In the genomic region with DNA sequence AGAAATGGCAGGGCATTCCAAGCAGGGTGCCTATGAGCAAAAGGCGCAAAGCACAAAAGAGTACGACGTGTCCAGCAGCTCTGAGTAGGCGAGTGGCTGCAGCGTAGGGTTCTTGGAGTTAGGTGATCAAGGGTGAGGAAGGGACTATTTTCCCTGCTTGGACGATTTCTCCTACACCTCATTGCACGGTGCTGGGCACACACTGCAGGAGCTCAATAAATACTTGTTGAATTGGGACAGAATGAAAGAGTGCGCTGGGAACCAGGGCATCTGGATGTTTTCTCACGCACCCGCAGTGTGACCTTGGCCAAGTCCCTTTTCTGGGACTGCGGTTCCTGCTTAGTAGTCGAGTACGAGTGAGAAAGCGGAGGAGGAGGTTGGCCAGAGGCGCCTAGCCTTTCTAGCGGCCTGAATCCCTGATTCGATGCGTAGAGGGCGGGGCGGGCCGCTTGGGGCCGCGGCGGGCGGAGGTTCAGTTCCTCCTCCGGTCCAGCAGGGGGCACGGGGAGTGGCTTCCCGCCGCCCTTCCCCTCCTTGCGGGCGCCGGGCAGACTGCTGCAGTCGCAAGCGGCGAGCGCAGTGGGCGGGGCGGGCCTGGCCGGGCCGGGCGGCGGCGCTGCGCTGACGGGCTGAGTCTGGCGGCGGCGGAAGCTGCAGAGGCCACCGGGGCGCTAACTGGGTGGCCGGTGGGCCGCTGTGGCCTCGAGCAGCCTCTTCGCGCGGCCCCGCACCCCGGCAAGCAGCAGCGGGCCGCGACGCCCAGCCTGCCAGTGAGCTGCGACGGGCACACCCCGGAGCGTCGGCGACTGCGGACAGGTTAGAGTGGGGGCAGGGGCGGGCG, we compare ENCODE assay signal across 1 cellular context.
TF ChIP-seq lines count a peak whose summit lies in the region.

A gene (plus strand): TSS at position 560 of the 841 bp plus-strand sequence. CDS start 333 bp downstream, outside the sequence.

TF ChIP-seq in HepG2, 621 proteins besides CTCF, POLR2A, EP300 and RAD21 (continued from another document and continues in another):
- TF ChIP-seq, protein P1, sequence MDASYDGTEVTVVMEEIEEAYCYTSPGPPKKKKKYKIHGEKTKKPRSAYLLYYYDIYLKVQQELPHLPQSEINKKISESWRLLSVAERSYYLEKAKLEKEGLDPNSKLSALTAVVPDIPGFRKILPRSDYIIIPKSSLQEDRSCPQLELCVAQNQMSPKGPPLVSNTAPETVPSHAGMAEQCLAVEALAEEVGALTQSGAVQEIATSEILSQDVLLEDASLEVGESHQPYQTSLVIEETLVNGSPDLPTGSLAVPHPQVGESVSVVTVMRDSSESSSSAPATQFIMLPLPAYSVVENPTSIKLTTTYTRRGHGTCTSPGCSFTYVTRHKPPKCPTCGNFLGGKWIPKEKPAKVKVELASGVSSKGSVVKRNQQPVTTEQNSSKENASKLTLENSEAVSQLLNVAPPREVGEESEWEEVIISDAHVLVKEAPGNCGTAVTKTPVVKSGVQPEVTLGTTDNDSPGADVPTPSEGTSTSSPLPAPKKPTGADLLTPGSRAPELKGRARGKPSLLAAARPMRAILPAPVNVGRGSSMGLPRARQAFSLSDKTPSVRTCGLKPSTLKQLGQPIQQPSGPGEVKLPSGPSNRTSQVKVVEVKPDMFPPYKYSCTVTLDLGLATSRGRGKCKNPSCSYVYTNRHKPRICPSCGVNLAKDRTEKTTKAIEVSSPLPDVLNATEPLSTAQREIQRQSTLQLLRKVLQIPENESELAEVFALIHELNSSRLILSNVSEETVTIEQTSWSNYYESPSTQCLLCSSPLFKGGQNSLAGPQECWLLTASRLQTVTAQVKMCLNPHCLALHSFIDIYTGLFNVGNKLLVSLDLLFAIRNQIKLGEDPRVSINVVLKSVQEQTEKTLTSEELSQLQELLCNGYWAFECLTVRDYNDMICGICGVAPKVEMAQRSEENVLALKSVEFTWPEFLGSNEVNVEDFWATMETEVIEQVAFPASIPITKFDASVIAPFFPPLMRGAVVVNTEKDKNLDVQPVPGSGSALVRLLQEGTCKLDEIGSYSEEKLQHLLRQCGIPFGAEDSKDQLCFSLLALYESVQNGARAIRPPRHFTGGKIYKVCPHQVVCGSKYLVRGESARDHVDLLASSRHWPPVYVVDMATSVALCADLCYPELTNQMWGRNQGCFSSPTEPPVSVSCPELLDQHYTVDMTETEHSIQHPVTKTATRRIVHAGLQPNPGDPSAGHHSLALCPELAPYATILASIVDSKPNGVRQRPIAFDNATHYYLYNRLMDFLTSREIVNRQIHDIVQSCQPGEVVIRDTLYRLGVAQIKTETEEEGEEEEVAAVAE (CRISPR knock-in tag; IDR thresholded peaks at IDR 0.05; ENCODE audit: borderline replicate concordance): no peak
- TF ChIP-seq, protein P2, sequence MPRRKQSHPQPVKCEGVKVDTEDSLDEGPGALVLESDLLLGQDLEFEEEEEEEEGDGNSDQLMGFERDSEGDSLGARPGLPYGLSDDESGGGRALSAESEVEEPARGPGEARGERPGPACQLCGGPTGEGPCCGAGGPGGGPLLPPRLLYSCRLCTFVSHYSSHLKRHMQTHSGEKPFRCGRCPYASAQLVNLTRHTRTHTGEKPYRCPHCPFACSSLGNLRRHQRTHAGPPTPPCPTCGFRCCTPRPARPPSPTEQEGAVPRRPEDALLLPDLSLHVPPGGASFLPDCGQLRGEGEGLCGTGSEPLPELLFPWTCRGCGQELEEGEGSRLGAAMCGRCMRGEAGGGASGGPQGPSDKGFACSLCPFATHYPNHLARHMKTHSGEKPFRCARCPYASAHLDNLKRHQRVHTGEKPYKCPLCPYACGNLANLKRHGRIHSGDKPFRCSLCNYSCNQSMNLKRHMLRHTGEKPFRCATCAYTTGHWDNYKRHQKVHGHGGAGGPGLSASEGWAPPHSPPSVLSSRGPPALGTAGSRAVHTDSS (CRISPR knock-in tag; conservative IDR thresholded peaks at IDR 0.05): no peak
- TF ChIP-seq KLF15 (CRISPR knock-in tag; IDR thresholded peaks at IDR 0.05; ENCODE audit: borderline replicate concordance) (no peak), ZNF20 (CRISPR knock-in tag; IDR thresholded peaks at IDR 0.05) (no peak), NONO (IDR thresholded peaks at IDR 0.05) (no peak), NONO (CRISPR knock-in tag; conservative IDR thresholded peaks at IDR 0.05) (0 out of 2 replicates have a peak, but pooled peaks have one; percentile 23), ZNF383 (CRISPR knock-in tag; IDR thresholded peaks at IDR 0.05; ENCODE audit: borderline replicate concordance) (no peak), TGIF2 (CRISPR knock-in tag; IDR thresholded peaks at IDR 0.05) (no peak), ASH2L (IDR thresholded peaks at IDR 0.05; ENCODE audit: insufficient read length, low read depth, low read length) (peak; percentile 62), ZNF446 (CRISPR knock-in tag; IDR thresholded peaks at IDR 0.05) (no peak), ZNF382 (CRISPR knock-in tag; IDR thresholded peaks at IDR 0.05; ENCODE audit: borderline replicate concordance) (no peak), U2AF2 (IDR thresholded peaks at IDR 0.05; ENCODE audit: low read depth, low read length) (no peak), ZNF878 (CRISPR knock-in tag; IDR thresholded peaks at IDR 0.05) (no peak), ZNF33A (CRISPR knock-in tag; IDR thresholded peaks at IDR 0.05; ENCODE audit: borderline replicate concordance) (no peak), SP2 (CRISPR knock-in tag; IDR thresholded peaks at IDR 0.05) (no peak), MLLT10 (CRISPR knock-in tag; IDR thresholded peaks at IDR 0.05) (no peak), PAX8 (CRISPR knock-in tag; IDR thresholded peaks at IDR 0.05; ENCODE audit: borderline replicate concordance) (no peak), HDAC2 (CRISPR knock-in tag; IDR thresholded peaks at IDR 0.05) (no peak), ZSCAN31 (CRISPR knock-in tag; IDR thresholded peaks at IDR 0.05; ENCODE audit: low read depth) (no peak), NR2C2 (CRISPR knock-in tag; IDR thresholded peaks at IDR 0.05; ENCODE audit: borderline replicate concordance) (peak; percentile 23; the same call in 1 of the 2 replicates), ZNF737 (CRISPR knock-in tag; IDR thresholded peaks at IDR 0.05; ENCODE audit: borderline replicate concordance) (no peak), HMG20A (CRISPR knock-in tag; IDR thresholded peaks at IDR 0.05; ENCODE audit: borderline replicate concordance) (no peak), ZNF468 (CRISPR knock-in tag; IDR thresholded peaks at IDR 0.05) (no peak), ZNF569 (CRISPR knock-in tag; IDR thresholded peaks at IDR 0.05; ENCODE audit: borderline replicate concordance) (no peak), TAF1 (CRISPR knock-in tag; IDR thresholded peaks at IDR 0.05) (peak; percentile 41), ZNF10 (CRISPR knock-in tag; IDR thresholded peaks at IDR 0.05; ENCODE audit: borderline replicate concordance, low read depth) (no peak), ZNF484 (CRISPR knock-in tag; IDR thresholded peaks at IDR 0.05; ENCODE audit: borderline replicate concordance, low read depth) (no peak), GFI1 (CRISPR knock-in tag; IDR thresholded peaks at IDR 0.05; ENCODE audit: borderline replicate concordance) (no peak), ZNF282 (IDR thresholded peaks at IDR 0.05; ENCODE audit: partially characterized antibody) (no peak), ISL2 (CRISPR knock-in tag; IDR thresholded peaks at IDR 0.05) (0 out of 2 replicates have a peak, but pooled peaks have one; percentile 57), RORA (CRISPR knock-in tag; IDR thresholded peaks at IDR 0.05) (no peak), CEBPB (IDR thresholded peaks at IDR 0.05; ENCODE audit: borderline replicate concordance, low read depth, low read length) (no peak), ZNF550 (CRISPR knock-in tag; IDR thresholded peaks at IDR 0.05; ENCODE audit: borderline replicate concordance) (no peak)
- TF ChIP-seq, protein P3, sequence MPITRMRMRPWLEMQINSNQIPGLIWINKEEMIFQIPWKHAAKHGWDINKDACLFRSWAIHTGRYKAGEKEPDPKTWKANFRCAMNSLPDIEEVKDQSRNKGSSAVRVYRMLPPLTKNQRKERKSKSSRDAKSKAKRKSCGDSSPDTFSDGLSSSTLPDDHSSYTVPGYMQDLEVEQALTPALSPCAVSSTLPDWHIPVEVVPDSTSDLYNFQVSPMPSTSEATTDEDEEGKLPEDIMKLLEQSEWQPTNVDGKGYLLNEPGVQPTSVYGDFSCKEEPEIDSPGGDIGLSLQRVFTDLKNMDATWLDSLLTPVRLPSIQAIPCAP (CRISPR knock-in tag; IDR thresholded peaks at IDR 0.05; ENCODE audit: low read depth): no peak
- TF ChIP-seq, protein P4, sequence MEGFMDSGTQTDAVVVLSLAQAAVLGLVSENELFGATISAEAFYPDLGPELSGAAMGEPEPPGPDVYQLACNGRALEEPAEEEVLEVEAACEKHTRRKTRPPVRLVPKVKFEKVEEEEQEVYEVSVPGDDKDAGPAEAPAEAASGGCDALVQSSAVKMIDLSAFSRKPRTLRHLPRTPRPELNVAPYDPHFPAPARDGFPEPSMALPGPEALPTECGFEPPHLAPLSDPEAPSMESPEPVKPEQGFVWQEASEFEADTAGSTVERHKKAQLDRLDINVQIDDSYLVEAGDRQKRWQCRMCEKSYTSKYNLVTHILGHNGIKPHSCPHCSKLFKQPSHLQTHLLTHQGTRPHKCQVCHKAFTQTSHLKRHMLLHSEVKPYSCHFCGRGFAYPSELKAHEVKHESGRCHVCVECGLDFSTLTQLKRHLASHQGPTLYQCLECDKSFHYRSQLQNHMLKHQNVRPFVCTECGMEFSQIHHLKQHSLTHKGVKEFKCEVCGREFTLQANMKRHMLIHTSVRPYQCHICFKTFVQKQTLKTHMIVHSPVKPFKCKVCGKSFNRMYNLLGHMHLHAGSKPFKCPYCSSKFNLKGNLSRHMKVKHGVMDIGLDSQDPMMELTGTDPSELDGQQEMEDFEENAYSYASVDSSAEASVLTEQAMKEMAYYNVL (CRISPR knock-in tag; IDR thresholded peaks at IDR 0.05; ENCODE audit: borderline replicate concordance): no peak
- TF ChIP-seq, protein P5, sequence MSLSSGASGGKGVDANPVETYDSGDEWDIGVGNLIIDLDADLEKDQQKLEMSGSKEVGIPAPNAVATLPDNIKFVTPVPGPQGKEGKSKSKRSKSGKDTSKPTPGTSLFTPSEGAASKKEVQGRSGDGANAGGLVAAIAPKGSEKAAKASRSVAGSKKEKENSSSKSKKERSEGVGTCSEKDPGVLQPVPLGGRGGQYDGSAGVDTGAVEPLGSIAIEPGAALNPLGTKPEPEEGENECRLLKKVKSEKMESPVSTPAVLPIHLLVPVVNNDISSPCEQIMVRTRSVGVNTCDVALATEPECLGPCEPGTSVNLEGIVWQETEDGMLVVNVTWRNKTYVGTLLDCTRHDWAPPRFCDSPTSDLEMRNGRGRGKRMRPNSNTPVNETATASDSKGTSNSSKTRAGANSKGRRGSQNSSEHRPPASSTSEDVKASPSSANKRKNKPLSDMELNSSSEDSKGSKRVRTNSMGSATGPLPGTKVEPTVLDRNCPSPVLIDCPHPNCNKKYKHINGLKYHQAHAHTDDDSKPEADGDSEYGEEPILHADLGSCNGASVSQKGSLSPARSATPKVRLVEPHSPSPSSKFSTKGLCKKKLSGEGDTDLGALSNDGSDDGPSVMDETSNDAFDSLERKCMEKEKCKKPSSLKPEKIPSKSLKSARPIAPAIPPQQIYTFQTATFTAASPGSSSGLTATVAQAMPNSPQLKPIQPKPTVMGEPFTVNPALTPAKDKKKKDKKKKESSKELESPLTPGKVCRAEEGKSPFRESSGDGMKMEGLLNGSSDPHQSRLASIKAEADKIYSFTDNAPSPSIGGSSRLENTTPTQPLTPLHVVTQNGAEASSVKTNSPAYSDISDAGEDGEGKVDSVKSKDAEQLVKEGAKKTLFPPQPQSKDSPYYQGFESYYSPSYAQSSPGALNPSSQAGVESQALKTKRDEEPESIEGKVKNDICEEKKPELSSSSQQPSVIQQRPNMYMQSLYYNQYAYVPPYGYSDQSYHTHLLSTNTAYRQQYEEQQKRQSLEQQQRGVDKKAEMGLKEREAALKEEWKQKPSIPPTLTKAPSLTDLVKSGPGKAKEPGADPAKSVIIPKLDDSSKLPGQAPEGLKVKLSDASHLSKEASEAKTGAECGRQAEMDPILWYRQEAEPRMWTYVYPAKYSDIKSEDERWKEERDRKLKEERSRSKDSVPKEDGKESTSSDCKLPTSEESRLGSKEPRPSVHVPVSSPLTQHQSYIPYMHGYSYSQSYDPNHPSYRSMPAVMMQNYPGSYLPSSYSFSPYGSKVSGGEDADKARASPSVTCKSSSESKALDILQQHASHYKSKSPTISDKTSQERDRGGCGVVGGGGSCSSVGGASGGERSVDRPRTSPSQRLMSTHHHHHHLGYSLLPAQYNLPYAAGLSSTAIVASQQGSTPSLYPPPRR (CRISPR knock-in tag; IDR thresholded peaks at IDR 0.05; ENCODE audit: borderline replicate concordance): no peak
- TF ChIP-seq, protein P6, sequence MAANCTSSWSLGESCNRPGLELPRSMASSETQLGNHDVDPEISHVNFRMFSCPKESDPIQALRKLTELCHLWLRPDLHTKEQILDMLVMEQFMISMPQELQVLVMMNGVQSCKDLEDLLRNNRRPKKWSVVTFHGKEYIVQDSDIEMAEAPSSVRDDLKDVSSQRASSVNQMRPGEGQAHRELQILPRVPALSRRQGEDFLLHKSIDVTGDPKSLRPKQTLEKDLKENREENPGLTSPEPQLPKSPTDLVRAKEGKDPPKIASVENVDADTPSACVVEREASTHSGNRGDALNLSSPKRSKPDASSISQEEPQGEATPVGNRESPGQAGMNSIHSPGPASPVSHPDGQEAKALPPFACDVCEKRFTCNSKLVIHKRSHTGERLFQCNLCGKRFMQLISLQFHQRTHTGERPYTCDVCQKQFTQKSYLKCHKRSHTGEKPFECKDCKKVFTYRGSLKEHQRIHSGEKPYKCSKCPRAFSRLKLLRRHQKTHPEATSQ (CRISPR knock-in tag; IDR thresholded peaks at IDR 0.05; ENCODE audit: borderline replicate concordance): no peak
- TF ChIP-seq, protein P7, sequence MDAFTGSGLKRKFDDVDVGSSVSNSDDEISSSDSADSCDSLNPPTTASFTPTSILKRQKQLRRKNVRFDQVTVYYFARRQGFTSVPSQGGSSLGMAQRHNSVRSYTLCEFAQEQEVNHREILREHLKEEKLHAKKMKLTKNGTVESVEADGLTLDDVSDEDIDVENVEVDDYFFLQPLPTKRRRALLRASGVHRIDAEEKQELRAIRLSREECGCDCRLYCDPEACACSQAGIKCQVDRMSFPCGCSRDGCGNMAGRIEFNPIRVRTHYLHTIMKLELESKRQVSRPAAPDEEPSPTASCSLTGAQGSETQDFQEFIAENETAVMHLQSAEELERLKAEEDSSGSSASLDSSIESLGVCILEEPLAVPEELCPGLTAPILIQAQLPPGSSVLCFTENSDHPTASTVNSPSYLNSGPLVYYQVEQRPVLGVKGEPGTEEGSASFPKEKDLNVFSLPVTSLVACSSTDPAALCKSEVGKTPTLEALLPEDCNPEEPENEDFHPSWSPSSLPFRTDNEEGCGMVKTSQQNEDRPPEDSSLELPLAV (CRISPR knock-in tag; conservative IDR thresholded peaks at IDR 0.05; ENCODE audit: low read depth): no peak
- TF ChIP-seq, protein P8, sequence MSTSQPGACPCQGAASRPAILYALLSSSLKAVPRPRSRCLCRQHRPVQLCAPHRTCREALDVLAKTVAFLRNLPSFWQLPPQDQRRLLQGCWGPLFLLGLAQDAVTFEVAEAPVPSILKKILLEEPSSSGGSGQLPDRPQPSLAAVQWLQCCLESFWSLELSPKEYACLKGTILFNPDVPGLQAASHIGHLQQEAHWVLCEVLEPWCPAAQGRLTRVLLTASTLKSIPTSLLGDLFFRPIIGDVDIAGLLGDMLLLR (CRISPR knock-in tag; IDR thresholded peaks at IDR 0.05): no peak
